ENCODE assay signal across 21 cellular contexts in genomic region chr13:72959643-72960042, GRCh38.
A peak's percentile ranks its signal among the peaks of the same experiment; 100 is the strongest.
DNase-seq lines count a peak whose midpoint lies in the region; ATAC-seq, FAIRE-seq and TF ChIP-seq lines count a peak whose summit lies in the region.
"Had no signal": no experiment of that assay in that cellular context is flagged by ENCODE, and none has a peak within 500 bp of the region (broad histone marks: within the 10 kb centered on the region; RNA-seq: fewer than 3 reads in every experiment).

No MANE protein-coding gene starts in this region.

- H3K36me3 ChIP-seq in bronchial epithelial cell (ENCODE audit: control insufficient read depth, insufficient read depth, low read length) = peaks cover 1% of the 10 kb centered on the region
- H3K36me3 ChIP-seq in keratinocyte (ENCODE audit: control insufficient read depth in 2 of 2, extremely low read depth in 1 of 2, insufficient read depth in 2 of 2, low read length in 2 of 2) = no peaks in the 10 kb centered on the region
- H3K36me3 ChIP-seq in testis (ENCODE audit: low read depth, missing control alignments) = no peaks in the 10 kb centered on the region
- H3K36me3 ChIP-seq in gastroesophageal sphincter = peaks cover 0 to 16% of the 10 kb centered on the region in 2 donors
- H3K36me3 ChIP-seq: right atrium auricular region had no signal

- H3K79me2 ChIP-seq in keratinocyte (ENCODE audit: control insufficient read depth, insufficient read depth, low read length) = no peaks in the 10 kb centered on the region

- TF ChIP-seq CTCF in bronchial epithelial cell (IDR thresholded peaks at IDR 0.05; ENCODE audit: insufficient read depth, low read length, severe bottlenecking) = no peak
- TF ChIP-seq CTCF in keratinocyte (optimal IDR thresholded peaks at IDR 0.05 in 1 of 3, IDR thresholded peaks at IDR 0.05 in 1 of 3, conservative IDR thresholded peaks at IDR 0.05 in 1 of 3; ENCODE audit: extremely low read depth in 1 of 3, insufficient read depth in 2 of 3, low read length in 3 of 3) = no peak
- no peak for TF ChIP-seq CTCF in testis (IDR thresholded peaks at IDR 0.05)
- no peak for TF ChIP-seq CTCF in gastroesophageal sphincter (IDR thresholded peaks at IDR 0.05)

- in situ Hi-C loops in G401 (cut with HindIII; ENCODE audit: low sequenced_read_pairs) = no loop called here

- peak overlapping the region; percentile 66 for H3K27ac ChIP-seq in keratinocyte (ENCODE audit: control insufficient read depth, insufficient read depth, low read length)
- H3K27ac ChIP-seq in testis = no peak overlapping the region
- no peak overlapping the region for H3K27ac ChIP-seq in gastroesophageal sphincter
- H3K27ac ChIP-seq: HL-60, right atrium auricular region, SJCRH30, vagina had no signal

- WGBS in testis, 2 donors = 86 to 95% methylated on average over 1 of the region's 1 CpG
- WGBS in gastroesophageal sphincter (ENCODE audit: low coverage in 1 of 2), 2 donors = 87 to 90% methylated on average over 1 of the region's 1 CpG

- TF ChIP-seq EP300 in gastroesophageal sphincter (IDR thresholded peaks at IDR 0.05) = no peak

- H3K4me2 ChIP-seq in keratinocyte (ENCODE audit: control insufficient read depth, extremely low read depth, insufficient read depth, low read depth, low read length) = no peak overlapping the region

- H3K4me3 ChIP-seq in bronchial epithelial cell (ENCODE audit: low read depth, low read length) (no peak overlapping the region), keratinocyte (ENCODE audit: control insufficient read depth in 2 of 3, extremely low read depth in 1 of 3, insufficient read depth in 2 of 3, low read depth in 1 of 3, low read length in 3 of 3) (no peak overlapping the region), testis (no peak overlapping the region), gastroesophageal sphincter (no peak overlapping the region)
- H3K4me3 ChIP-seq: right atrium auricular region, SJCRH30, vagina had no signal

- dilution Hi-C loops in keratinocyte (cut with MboI; ENCODE audit: extremely low pct_ligation_motif_present, low sequenced_read_pairs) = no loop called here

- H3K9ac ChIP-seq in keratinocyte (ENCODE audit: control insufficient read depth, extremely low read depth, insufficient read depth, low read length) = no peak overlapping the region

- H4K20me1 ChIP-seq in keratinocyte (ENCODE audit: control insufficient read depth, extremely low read depth, insufficient read depth, low read length) = no peaks in the 10 kb centered on the region

- intact Hi-C loops in testis (cut with DNase I; ENCODE audit: low total_unique reads) = no loop called here

- H3K9me1 ChIP-seq in keratinocyte (ENCODE audit: control insufficient read depth, extremely low read depth, insufficient read depth, low read length) = no peaks in the 10 kb centered on the region

- peak; percentile 19 for FAIRE-seq in A204.1 (lab: Jason Lieb, UNC)
- FAIRE-seq in bronchial epithelial cell (lab: Jason Lieb, UNC) = no peak
- no peak for FAIRE-seq in keratinocyte (lab: Jason Lieb, UNC)

- H2AFZ ChIP-seq in keratinocyte (ENCODE audit: control insufficient read depth, low read length) = no peak overlapping the region

- TF ChIP-seq POLR2A in testis (IDR thresholded peaks at IDR 0.05) (no peak), gastroesophageal sphincter (IDR thresholded peaks at IDR 0.05) (no peak)

- H3K4me1 ChIP-seq in keratinocyte (ENCODE audit: control insufficient read depth, extremely low read depth, insufficient read depth, low read length) (peaks cover 19% of the 10 kb centered on the region), testis (no peaks in the 10 kb centered on the region), gastroesophageal sphincter (no peaks in the 10 kb centered on the region)
- H3K4me1 ChIP-seq: right atrium auricular region, SJCRH30, vagina had no signal

- DNase-seq in NCI-H1417 treated with DMSO at 0.1 percent for 48 hours (lab: John Stamatoyannopoulos, UW) (peak; percentile 18), bronchial epithelial cell (ENCODE audit: low read depth) (peak; percentile 96), keratinocyte (ENCODE audit: low read depth, low spot score) (no peak), testis (no peak), G401 (ENCODE audit: low spot score) (no peak)
- DNase-seq: activated CD4-positive, alpha-beta T cell treated with anti-CD3 and anti-CD28 coated beads for 48 hours; activated T-cell treated with anti-CD3 and anti-CD28 coated beads, Interleukin-2, amount 50 U/mL, for 1 hour; caudate nucleus; CD8-positive, alpha-beta T cell; effector memory CD4-positive, alpha-beta T cell; KBM-7; mesendoderm; NCI-H2227 treated with DMSO at 0.1 percent for 48 hours; SJCRH30; T-helper 9 cell had no signal

- H3K27me3 ChIP-seq in bronchial epithelial cell (ENCODE audit: control insufficient read depth, insufficient read depth, low read length) (no peaks in the 10 kb centered on the region), keratinocyte (ENCODE audit: control insufficient read depth, extremely low read depth, insufficient read depth, low read length) (no peaks in the 10 kb centered on the region), testis (no peaks in the 10 kb centered on the region), gastroesophageal sphincter (no peaks in the 10 kb centered on the region)
- H3K27me3 ChIP-seq: right atrium auricular region, SJCRH30, vagina had no signal

- ATAC-seq in HG02938 (IDR thresholded peaks at IDR 0.05; ENCODE audit: unreplicated experiment) (no peak), gastroesophageal sphincter (no peak)
- ATAC-seq: CD8-positive, alpha-beta T cell had no signal

- H3K9me3 ChIP-seq in keratinocyte (ENCODE audit: control insufficient read depth, low read depth, low read length) (no peaks in the 10 kb centered on the region), testis (no peaks in the 10 kb centered on the region), gastroesophageal sphincter (no peaks in the 10 kb centered on the region)
- H3K9me3 ChIP-seq: right atrium auricular region, SJCRH30, vagina had no signal

Comparison
In these comparisons a context has a peak if more than half of its experiments do, and no peak if none do; other contexts are left out.
1. DNase-seq: peak in NCI-H1417 treated with DMSO at 0.1 percent for 48 hours (single experiment) and bronchial epithelial cell (single experiment); none in keratinocyte (single experiment), testis (single experiment) and G401 (single experiment).